Comparison of ENCODE assay signal across 8 cellular contexts in the genomic region with DNA sequence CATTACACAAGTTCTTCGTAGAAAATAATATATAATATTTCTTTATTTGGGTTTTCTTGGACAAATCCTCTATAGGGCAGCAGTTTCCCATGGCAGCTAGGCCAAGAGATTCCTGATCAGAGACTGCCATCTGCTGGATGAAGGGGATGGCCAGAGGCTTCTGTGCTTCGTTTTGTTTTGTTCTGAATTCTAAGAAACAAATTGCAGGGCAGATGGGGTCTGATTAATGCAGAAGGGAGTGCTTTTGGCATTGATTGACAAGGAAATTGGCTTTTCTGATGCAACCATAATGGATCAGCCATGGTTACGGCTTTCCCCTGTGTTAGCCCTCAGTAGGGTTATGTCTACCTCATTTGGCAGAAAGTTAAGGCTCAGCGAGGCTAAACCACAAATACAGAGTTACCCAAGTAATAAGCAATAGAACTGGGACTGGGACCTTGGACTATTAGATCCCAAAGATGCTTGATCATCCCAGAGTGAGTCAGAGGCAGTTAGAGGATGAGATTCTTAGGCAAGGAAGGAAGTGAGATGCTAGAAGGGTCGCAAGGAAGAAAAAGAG.
DNase-seq lines count a peak whose midpoint lies in the region; FAIRE-seq and TF ChIP-seq lines count a peak whose summit lies in the region.

No MANE protein-coding gene starts in this region.

- peaks cover 8% of the 10 kb centered on the region for H3K4me1 ChIP-seq in hepatocyte (ENCODE audit: insufficient read depth)
- H3K4me1 ChIP-seq in small intestine (ENCODE audit: control insufficient read depth in 2 of 2, insufficient read depth in 1 of 2, low read depth in 1 of 2, low read length in 1 of 2) = no peaks in the 10 kb centered on the region

- WGBS in hepatocyte (ENCODE audit: low lambda C conversion rate, missing lambda C conversion rate) = 43% methylated on average over 5 of the region's 5 CpGs
- 27 to 37% (median 29%) methylated on average over 5 of the region's 5 CpGs for WGBS in small intestine, 3 donors

- peak; percentile 44 for FAIRE-seq in small intestine (lab: Jason Lieb, UNC)

- H3K79me2 ChIP-seq in hepatocyte = no peaks in the 10 kb centered on the region

- H3K4me2 ChIP-seq in hepatocyte = no peak overlapping the region

- H3K36me3 ChIP-seq in hepatocyte (replicated peaks; ENCODE audit: insufficient read depth, low read depth) = no peaks in the 10 kb centered on the region
- no peaks in the 10 kb centered on the region for H3K36me3 ChIP-seq in small intestine (ENCODE audit: control insufficient read depth in 2 of 2, insufficient read depth in 2 of 2, low read length in 2 of 2)

- H3K27me3 ChIP-seq in hepatocyte (no peaks in the 10 kb centered on the region), small intestine (ENCODE audit: control insufficient read depth in 2 of 2, insufficient read depth in 2 of 2, low read length in 2 of 2) (no peaks in the 10 kb centered on the region)

- no peak overlapping the region for H2AFZ ChIP-seq in hepatocyte

- no peaks in the 10 kb centered on the region for H4K20me1 ChIP-seq in hepatocyte (ENCODE audit: insufficient read depth, poor library complexity, severe bottlenecking)

- H3K4me3 ChIP-seq in hepatocyte (no peak overlapping the region), small intestine (ENCODE audit: low read depth in 1 of 2, low read length in 2 of 2) (no peak overlapping the region)

- H3K9me3 ChIP-seq in hepatocyte (ENCODE audit: low read depth) (no peaks in the 10 kb centered on the region), small intestine (ENCODE audit: control insufficient read depth, low read depth) (no peaks in the 10 kb centered on the region)

- H3K27ac ChIP-seq in hepatocyte (no peak overlapping the region), small intestine (ENCODE audit: low read depth in 1 of 2, low read length in 1 of 2) (no peak overlapping the region)

- H3K9me2 ChIP-seq in hepatocyte (replicated peaks; ENCODE audit: insufficient read depth) = no peaks in the 10 kb centered on the region

- peak; percentile 95 for TF ChIP-seq CTCF in hepatocyte (IDR thresholded peaks at IDR 0.05; ENCODE audit: poor library complexity)

- DNase-seq in NCI-H446 (lab: John Stamatoyannopoulos, UW) = peak; percentile 30 to 76
- no peak for DNase-seq in NCI-H446 treated with DMSO at 0.1 percent for 48 hours (lab: John Stamatoyannopoulos, UW)
- DNase-seq in H4 (ENCODE audit: low spot score) = peak; percentile 80
- DNase-seq in NCI-H1930 (lab: John Stamatoyannopoulos, UW) = peak; percentile 24 to 39
- DNase-seq in amniotic epithelial cell (ENCODE audit: low read depth) = peak; percentile 64
- peak; percentile 80 for DNase-seq in hepatocyte (ENCODE audit: low spot score)
- DNase-seq in small intestine = peak; percentile 65
- DNase-seq in activated effector memory CD4-positive, alpha-beta T cell treated with Interleukin-2 at 50 U/mL for 16 hours = no peak

Comparison
In these comparisons a context has a peak if more than half of its experiments do, and no peak if none do; other contexts are left out.
1. DNase-seq: peak in NCI-H446 (2 of 2), H4 (single experiment), NCI-H1930 (2 of 2), amniotic epithelial cell (single experiment), hepatocyte (single experiment) and small intestine (single experiment); none in NCI-H446 treated with DMSO at 0.1 percent for 48 hours (single experiment) and activated effector memory CD4-positive, alpha-beta T cell treated with Interleukin-2 at 50 U/mL for 16 hours (single experiment).